18 cellular contexts compared by ENCODE assay signal in the genomic region with DNA sequence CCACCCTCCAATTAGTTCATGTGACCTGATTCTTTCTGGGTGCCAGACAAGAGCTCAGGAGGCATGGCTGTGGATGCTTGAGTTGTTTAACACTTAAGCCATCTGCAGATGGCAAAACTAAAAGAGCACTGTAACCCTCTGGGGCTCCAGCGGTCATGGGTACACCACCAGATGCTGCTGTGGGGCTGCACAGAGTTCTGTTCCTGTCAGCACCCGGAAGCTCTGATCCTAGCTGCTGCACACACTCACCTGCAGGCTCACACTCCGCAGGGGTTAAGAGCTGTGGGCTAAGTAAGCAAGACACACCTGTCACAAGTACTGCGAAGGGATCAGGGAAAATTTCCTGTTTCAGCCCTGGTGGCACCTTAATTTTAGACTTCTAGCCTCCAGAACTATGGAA.
DNase-seq lines count a peak whose midpoint lies in the region; ATAC-seq and TF ChIP-seq lines count a peak whose summit lies in the region.
"Had no signal": no experiment of that assay in that cellular context is flagged by ENCODE, and none has a peak within 500 bp of the region (broad histone marks: within the 10 kb centered on the region; RNA-seq: fewer than 3 reads in every experiment).

No MANE protein-coding gene starts in this region.

- H3K27ac ChIP-seq in colonic mucosa, result no peak overlapping the region
- H3K27ac ChIP-seq: RWPE1 had no signal

- no peaks in the 10 kb centered on the region for H3K36me3 ChIP-seq in BE2C
- H3K36me3 ChIP-seq in colonic mucosa, result no peaks in the 10 kb centered on the region

- H3K27me3 Mint-ChIP-seq in natural killer cell treated with Interleukin-12 subunit alpha and Interleukin-12 subunit beta and Interleukin-15 and Interleukin-18, amount 100 ng/mL, for 72 hours, result no peaks in the 10 kb centered on the region
- H3K27me3 Mint-ChIP-seq: activated B cell treated with CpG ODN at 0.5 μM for 24 hours had no signal

- TF ChIP-seq CTCF in BE2C (IDR thresholded peaks at IDR 0.05; ENCODE audit: low read depth, low read length) (0 out of 2 replicates have a peak, but pooled peaks have one; percentile 3), GM12873 (IDR thresholded peaks at IDR 0.05; ENCODE audit: insufficient read depth, low read depth, low read length, missing control alignments) (peak; percentile 31), colonic mucosa (IDR thresholded peaks at IDR 0.05) (no peak)

- no peak for ATAC-seq in HG03460 (IDR thresholded peaks at IDR 0.05; ENCODE audit: unreplicated experiment)
- ATAC-seq in natural killer cell treated with Interleukin-12 subunit alpha and Interleukin-12 subunit beta and Interleukin-15 and Interleukin-18, amount 100 ng/mL, for 72 hours, result no peak

- H3K27ac Mint-ChIP-seq in natural killer cell treated with Interleukin-12 subunit alpha and Interleukin-12 subunit beta and Interleukin-15 and Interleukin-18, amount 100 ng/mL, for 72 hours, result no peak overlapping the region
- H3K27ac Mint-ChIP-seq: activated B cell treated with CpG ODN at 0.5 μM for 24 hours, H9, nephron had no signal

- no peak overlapping the region for H3K9ac ChIP-seq in colonic mucosa (ENCODE audit: low read depth in 2 of 2, low read length in 2 of 2)

- no peaks in the 10 kb centered on the region for H3K9me3 ChIP-seq in BE2C
- H3K9me3 ChIP-seq in colonic mucosa, result no peaks in the 10 kb centered on the region
- H3K9me3 ChIP-seq: Caco-2 had no signal

- H3K36me3 Mint-ChIP-seq in natural killer cell treated with Interleukin-12 subunit alpha and Interleukin-12 subunit beta and Interleukin-15 and Interleukin-18, amount 100 ng/mL, for 72 hours, result peaks cover 4% of the 10 kb centered on the region

- H3K9me3 Mint-ChIP-seq in natural killer cell treated with Interleukin-12 subunit alpha and Interleukin-12 subunit beta and Interleukin-15 and Interleukin-18, amount 100 ng/mL, for 72 hours, result peaks cover 8% of the 10 kb centered on the region
- H3K9me3 Mint-ChIP-seq: activated B cell treated with CpG ODN at 0.5 μM for 24 hours, H9, nephron had no signal

- DNase-seq in BE2C (no peak), NCI-H2171 treated with DMSO at 0.1 percent for 48 hours (lab: John Stamatoyannopoulos, UW) (peak; percentile 98), colonic mucosa (peak; percentile 50), NCI-H1436 treated with DMSO at 0.1 percent for 48 hours (lab: John Stamatoyannopoulos, UW) (no peak), DMS114 treated with DMSO at 0.1 percent for 48 hours (lab: John Stamatoyannopoulos, UW; ENCODE audit: unreplicated experiment) (no peak)
- no peak for DNase-seq in natural killer cell treated with Interleukin-12 subunit alpha and Interleukin-12 subunit beta and Interleukin-15 and Interleukin-18, amount 100 ng/mL, for 72 hours (ENCODE audit: low spot score)
- DNase-seq: activated B cell treated with CpG ODN at 0.5 μM for 24 hours; activated gamma-delta T cell; amygdala; Caco-2; H9; NCI-H446 treated with DMSO at 0.1 percent for 48 hours; stimulated activated CD4-positive, alpha-beta T cell treated with anti-CD3 and anti-CD28 coated beads, Interleukin-15, amount 100 ng/mL, for 24 hours; T-helper 1 cell had no signal

- H3K27me3 ChIP-seq in BE2C (no peaks in the 10 kb centered on the region), colonic mucosa (no peaks in the 10 kb centered on the region)

- intact Hi-C loops in colonic mucosa (cut with DNase I), result no loop called here

- H3K4me1 Mint-ChIP-seq in natural killer cell treated with Interleukin-12 subunit alpha and Interleukin-12 subunit beta and Interleukin-15 and Interleukin-18, amount 100 ng/mL, for 72 hours (ENCODE audit: low read depth in 2 of 2), result no peaks in the 10 kb centered on the region
- H3K4me1 Mint-ChIP-seq: activated B cell treated with CpG ODN at 0.5 μM for 24 hours, H9 had no signal

- no peak overlapping the region for H3K4me3 Mint-ChIP-seq in natural killer cell treated with Interleukin-12 subunit alpha and Interleukin-12 subunit beta and Interleukin-15 and Interleukin-18, amount 100 ng/mL, for 72 hours
- H3K4me3 Mint-ChIP-seq: activated B cell treated with CpG ODN at 0.5 μM for 24 hours, H9, nephron had no signal

- H3K4me1 ChIP-seq in BE2C, result no peaks in the 10 kb centered on the region
- H3K4me1 ChIP-seq in colonic mucosa, result no peaks in the 10 kb centered on the region

- H3K4me3 ChIP-seq in BE2C (ENCODE audit: low read depth, low read length) (no peak overlapping the region), colonic mucosa (no peak overlapping the region)

Comparison
In these comparisons a context has a peak if more than half of its experiments do, and no peak if none do; other contexts are left out.
1. DNase-seq: peak in NCI-H2171 treated with DMSO at 0.1 percent for 48 hours (single experiment) and colonic mucosa (single experiment); none in BE2C (single experiment), NCI-H1436 treated with DMSO at 0.1 percent for 48 hours (single experiment), DMS114 treated with DMSO at 0.1 percent for 48 hours (single experiment) and natural killer cell treated with Interleukin-12 subunit alpha and Interleukin-12 subunit beta and Interleukin-15 and Interleukin-18, amount 100 ng/mL, for 72 hours (single experiment).